1 cellular context compared by ENCODE assay signal in genomic region chr17:29216181-29216580, GRCh38.
TF ChIP-seq lines count a peak whose summit lies in the region.

No MANE protein-coding gene starts in this region.

TF ChIP-seq in GM12878, 131 proteins besides CTCF, POLR2A, EP300 and RAD21:
- peak; percentile 32; the same call in 1 of the 2 replicates for TF ChIP-seq SPI1 (IDR thresholded peaks at IDR 0.05; ENCODE audit: borderline replicate concordance, insufficient read depth, low read depth, low read length)
- TF ChIP-seq EZH2 (IDR thresholded peaks at IDR 0.05; ENCODE audit: borderline replicate concordance, control insufficient read depth, low read depth, low read length): no peak
- TF ChIP-seq TARDBP (IDR thresholded peaks at IDR 0.05; ENCODE audit: borderline replicate concordance): no peak
- no peak for TF ChIP-seq PAX8 (IDR thresholded peaks at IDR 0.05)
- TF ChIP-seq, protein P1, sequence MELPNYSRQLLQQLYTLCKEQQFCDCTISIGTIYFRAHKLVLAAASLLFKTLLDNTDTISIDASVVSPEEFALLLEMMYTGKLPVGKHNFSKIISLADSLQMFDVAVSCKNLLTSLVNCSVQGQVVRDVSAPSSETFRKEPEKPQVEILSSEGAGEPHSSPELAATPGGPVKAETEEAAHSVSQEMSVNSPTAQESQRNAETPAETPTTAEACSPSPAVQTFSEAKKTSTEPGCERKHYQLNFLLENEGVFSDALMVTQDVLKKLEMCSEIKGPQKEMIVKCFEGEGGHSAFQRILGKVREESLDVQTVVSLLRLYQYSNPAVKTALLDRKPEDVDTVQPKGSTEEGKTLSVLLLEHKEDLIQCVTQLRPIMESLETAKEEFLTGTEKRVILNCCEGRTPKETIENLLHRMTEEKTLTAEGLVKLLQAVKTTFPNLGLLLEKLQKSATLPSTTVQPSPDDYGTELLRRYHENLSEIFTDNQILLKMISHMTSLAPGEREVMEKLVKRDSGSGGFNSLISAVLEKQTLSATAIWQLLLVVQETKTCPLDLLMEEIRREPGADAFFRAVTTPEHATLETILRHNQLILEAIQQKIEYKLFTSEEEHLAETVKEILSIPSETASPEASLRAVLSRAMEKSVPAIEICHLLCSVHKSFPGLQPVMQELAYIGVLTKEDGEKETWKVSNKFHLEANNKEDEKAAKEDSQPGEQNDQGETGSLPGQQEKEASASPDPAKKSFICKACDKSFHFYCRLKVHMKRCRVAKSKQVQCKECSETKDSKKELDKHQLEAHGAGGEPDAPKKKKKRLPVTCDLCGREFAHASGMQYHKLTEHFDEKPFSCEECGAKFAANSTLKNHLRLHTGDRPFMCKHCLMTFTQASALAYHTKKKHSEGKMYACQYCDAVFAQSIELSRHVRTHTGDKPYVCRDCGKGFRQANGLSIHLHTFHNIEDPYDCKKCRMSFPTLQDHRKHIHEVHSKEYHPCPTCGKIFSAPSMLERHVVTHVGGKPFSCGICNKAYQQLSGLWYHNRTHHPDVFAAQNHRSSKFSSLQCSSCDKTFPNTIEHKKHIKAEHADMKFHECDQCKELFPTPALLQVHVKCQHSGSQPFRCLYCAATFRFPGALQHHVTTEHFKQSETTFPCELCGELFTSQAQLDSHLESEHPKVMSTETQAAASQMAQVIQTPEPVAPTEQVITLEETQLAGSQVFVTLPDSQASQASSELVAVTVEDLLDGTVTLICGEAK (IDR thresholded peaks at IDR 0.05; ENCODE audit: borderline replicate concordance): no peak
- TF ChIP-seq FOXK2 (IDR thresholded peaks at IDR 0.05): no peak
- TF ChIP-seq NFIC (IDR thresholded peaks at IDR 0.05; ENCODE audit: low read depth, low read length): 0 out of 2 replicates have a peak, but pooled peaks have one; percentile 8
- TF ChIP-seq CBX3 (IDR thresholded peaks at IDR 0.05; ENCODE audit: borderline replicate concordance, low read depth): no peak
- TF ChIP-seq YY1 (IDR thresholded peaks at IDR 0.05; ENCODE audit: low read depth, low read length): no peak
- TF ChIP-seq RUNX3 (IDR thresholded peaks at IDR 0.05; ENCODE audit: low read length): no peak
- no peak for TF ChIP-seq ELK1 (IDR thresholded peaks at IDR 0.05; ENCODE audit: low read depth, low read length)
- no peak for TF ChIP-seq BHLHE40 (IDR thresholded peaks at IDR 0.05; ENCODE audit: borderline replicate concordance in 1 of 2, low read depth in 2 of 2, low read length in 1 of 2)
- TF ChIP-seq ASH2L (IDR thresholded peaks at IDR 0.05; ENCODE audit: borderline replicate concordance, low read depth): no peak
- no peak for TF ChIP-seq RAD51 (IDR thresholded peaks at IDR 0.05)
- no peak for TF ChIP-seq LARP7 (IDR thresholded peaks at IDR 0.05)
- no peak for TF ChIP-seq SREBF2 (IDR thresholded peaks at IDR 0.05; ENCODE audit: low read length)
- TF ChIP-seq HCFC1 (IDR thresholded peaks at IDR 0.05; ENCODE audit: low read length): no peak
TF ChIP-seq in GM12878: peak in this region for 2.
